In genomic region chr4:148441624-148441985, GRCh38 we compare ENCODE assay signal across 10 cellular contexts. TPM values are rescaled to one million over a fixed set of nuclear protein-coding genes. Genes with fewer than 3 reads are reported as not detected.
DNase-seq lines count a peak whose midpoint lies in the region; ATAC-seq, FAIRE-seq and TF ChIP-seq lines count a peak whose summit lies in the region.
"Had no signal": no experiment of that assay in that cellular context is flagged by ENCODE, and none has a peak within 500 bp of the region (broad histone marks: within the 10 kb centered on the region; RNA-seq: fewer than 3 reads in every experiment).

No MANE protein-coding gene starts in this region.

- DNase-seq in DMS 273 (lab: John Stamatoyannopoulos, UW; ENCODE audit: unreplicated experiment), result peak; percentile 25
- no peak for DNase-seq in DMS 273 treated with DMSO at 0.1 percent for 48 hours (lab: John Stamatoyannopoulos, UW)
- DNase-seq in activated naive CD8-positive, alpha-beta T cell treated with anti-CD3 and anti-CD28 coated beads for 36 hours, result no peak
- no peak for DNase-seq in kidney
- no peak for DNase-seq in stimulated activated naive CD8-positive, alpha-beta T cell treated with anti-CD3 and anti-CD28 coated beads, Interleukin-15, amount 100 ng/mL, for 72 hours
- DNase-seq in sciatic nerve (ENCODE audit: low spot score), result no peak
- no peak for DNase-seq in stimulated activated CD4-positive, alpha-beta T cell treated with anti-CD3 and anti-CD28 coated beads, Interleukin-2, amount 100 ng/mL, for 24 hours
- DNase-seq: 8988T, NCI-H524 treated with DMSO at 0.1 percent for 48 hours had no signal

- peak overlapping the region; percentile 85 to 94 for H3K27ac ChIP-seq in kidney (ENCODE audit: low read depth in 2 of 2, low read length in 2 of 2)

- FAIRE-seq in kidney (lab: Jason Lieb, UNC), result no peak

- peaks cover 7 to 8% of the 10 kb centered on the region in 2 donors for H3K4me1 ChIP-seq in kidney (ENCODE audit: control insufficient read depth in 1 of 2, insufficient read depth in 1 of 2, low read depth in 1 of 2, low read length in 2 of 2)

- TF ChIP-seq CTCF in kidney (IDR thresholded peaks at IDR 0.05; ENCODE audit: borderline replicate concordance, extremely low read depth, insufficient read depth), result no peak

- intact Hi-C loops in kidney (cut with DNase I) (no loop called here), sciatic nerve (cut with DNase I) (no loop called here)

- H3K9me3 Mint-ChIP-seq in activated naive CD8-positive, alpha-beta T cell treated with anti-CD3 and anti-CD28 coated beads for 36 hours, result no peaks in the 10 kb centered on the region
- H3K9me3 Mint-ChIP-seq in stimulated activated naive CD8-positive, alpha-beta T cell treated with anti-CD3 and anti-CD28 coated beads, Interleukin-15, amount 100 ng/mL, for 72 hours, result no peaks in the 10 kb centered on the region

- H3K4me1 Mint-ChIP-seq in activated naive CD8-positive, alpha-beta T cell treated with anti-CD3 and anti-CD28 coated beads for 36 hours, result peaks cover 40% of the 10 kb centered on the region
- H3K4me1 Mint-ChIP-seq in stimulated activated naive CD8-positive, alpha-beta T cell treated with anti-CD3 and anti-CD28 coated beads, Interleukin-15, amount 100 ng/mL, for 72 hours, result peaks cover 49% of the 10 kb centered on the region

- peak overlapping the region; percentile 89 to 97 for H3K9ac ChIP-seq in kidney (ENCODE audit: low read length in 2 of 2)

- no peak for ATAC-seq in stimulated activated naive CD8-positive, alpha-beta T cell treated with anti-CD3 and anti-CD28 coated beads, Interleukin-15, amount 100 ng/mL, for 72 hours
- no peak for ATAC-seq in sciatic nerve
- ATAC-seq in HG03571 (IDR thresholded peaks at IDR 0.05; ENCODE audit: unreplicated experiment), result no peak

- no peaks in the 10 kb centered on the region for H3K27me3 Mint-ChIP-seq in activated naive CD8-positive, alpha-beta T cell treated with anti-CD3 and anti-CD28 coated beads for 36 hours
- H3K27me3 Mint-ChIP-seq in stimulated activated naive CD8-positive, alpha-beta T cell treated with anti-CD3 and anti-CD28 coated beads, Interleukin-15, amount 100 ng/mL, for 72 hours, result no peaks in the 10 kb centered on the region

- no peak overlapping the region for H3K27ac Mint-ChIP-seq in activated naive CD8-positive, alpha-beta T cell treated with anti-CD3 and anti-CD28 coated beads for 36 hours
- H3K27ac Mint-ChIP-seq in stimulated activated naive CD8-positive, alpha-beta T cell treated with anti-CD3 and anti-CD28 coated beads, Interleukin-15, amount 100 ng/mL, for 72 hours, result peak overlapping the region in 1 of 2 donors; percentile 98

- no peaks in the 10 kb centered on the region for H3K9me3 ChIP-seq in kidney (ENCODE audit: control insufficient read depth in 1 of 2, low read length in 2 of 2)

- H3K36me3 Mint-ChIP-seq in activated naive CD8-positive, alpha-beta T cell treated with anti-CD3 and anti-CD28 coated beads for 36 hours, result no peaks in the 10 kb centered on the region

- H3K36me3 ChIP-seq in kidney (ENCODE audit: control insufficient read depth in 1 of 2, insufficient read depth in 2 of 2, low read length in 2 of 2), result no peaks in the 10 kb centered on the region

- H3K4me3 Mint-ChIP-seq in activated naive CD8-positive, alpha-beta T cell treated with anti-CD3 and anti-CD28 coated beads for 36 hours, result peak overlapping the region; percentile 98
- peak overlapping the region; percentile 95 to 100 for H3K4me3 Mint-ChIP-seq in stimulated activated naive CD8-positive, alpha-beta T cell treated with anti-CD3 and anti-CD28 coated beads, Interleukin-15, amount 100 ng/mL, for 72 hours

- peak overlapping the region; percentile 96 to 97 for H3K4me3 ChIP-seq in kidney (ENCODE audit: low read length in 2 of 2)

RNA-seq across cellular contexts. Expression of gene NR3C2, which starts 0.6 kb away (rescaled TPM):
- total RNA-seq in activated naive CD8-positive, alpha-beta T cell treated with anti-CD3 and anti-CD28 coated beads for 36 hours, result 1 to 10 TPM; 4.8 to 6.2 TPM
- total RNA-seq in kidney, result 43.4 TPM
- polyA plus RNA-seq in kidney (ENCODE audit: insufficient read depth, low read depth, low replicate concordance), result 8.7 TPM
- 26.2 TPM for total RNA-seq in sciatic nerve
